ENCODE assay signal across 8 cellular contexts in genomic region chr2:218395826-218396687, GRCh38. TPM values are rescaled to one million over a fixed set of nuclear protein-coding genes. Genes with fewer than 3 reads are reported as not detected.
DNase-seq lines count a peak whose midpoint lies in the region; ATAC-seq lines count a peak whose summit lies in the region.

No MANE protein-coding gene starts in this region.

- peaks cover 49% of the 10 kb centered on the region for H3K4me1 Mint-ChIP-seq in activated T-cell treated with anti-CD3 and anti-CD28 coated beads, Interleukin-2, amount 50 U/mL, for 24 hours (ENCODE audit: low read depth)

- H3K4me3 ChIP-seq in Jurkat, Clone E6-1 (ENCODE audit: low read length) = peak overlapping the region; percentile 72
- H3K4me3 ChIP-seq in esophagus (ENCODE audit: low read depth in 1 of 2, low read length in 2 of 2) (peak overlapping the region; percentile 57 to 88), mucosa of stomach (ENCODE audit: low read length) (peak overlapping the region; percentile 60)

- H3K4me1 ChIP-seq in esophagus (ENCODE audit: control insufficient read depth in 2 of 2, insufficient read depth in 2 of 2, low read length in 1 of 2) (peaks cover 0 to 9% of the 10 kb centered on the region in 2 donors), mucosa of stomach (ENCODE audit: control insufficient read depth, insufficient read depth, low read length) (peaks cover 44% of the 10 kb centered on the region)

- peak overlapping the region; percentile 93 for H3K27ac Mint-ChIP-seq in activated T-cell treated with anti-CD3 and anti-CD28 coated beads, Interleukin-2, amount 50 U/mL, for 24 hours

- 1% methylated on average over 56 to 57 of the region's 57 CpGs for whole genome bisulfite sequencing in esophagus, 2 donors

- H3K36me3 ChIP-seq in esophagus (ENCODE audit: control insufficient read depth in 2 of 2, insufficient read depth in 2 of 2, low read length in 1 of 2) (peaks cover 0 to 2% of the 10 kb centered on the region in 2 donors), mucosa of stomach (ENCODE audit: control insufficient read depth, insufficient read depth, low read length) (no peaks in the 10 kb centered on the region)

- H3K36me3 Mint-ChIP-seq in activated T-cell treated with anti-CD3 and anti-CD28 coated beads, Interleukin-2, amount 50 U/mL, for 24 hours (ENCODE audit: low read depth) = peaks cover 2% of the 10 kb centered on the region

- H3K9me3 ChIP-seq in esophagus (ENCODE audit: control insufficient read depth in 2 of 2, insufficient read depth in 1 of 2, low read depth in 1 of 2, low read length in 1 of 2) = no peaks in the 10 kb centered on the region
- no peaks in the 10 kb centered on the region for H3K9me3 ChIP-seq in mucosa of stomach (ENCODE audit: control insufficient read depth, low read length)

- H3K9me3 Mint-ChIP-seq in activated T-cell treated with anti-CD3 and anti-CD28 coated beads, Interleukin-2, amount 50 U/mL, for 24 hours = no peaks in the 10 kb centered on the region

- H3K27me3 Mint-ChIP-seq in activated T-cell treated with anti-CD3 and anti-CD28 coated beads, Interleukin-2, amount 50 U/mL, for 24 hours = peaks cover 16% of the 10 kb centered on the region

- ATAC-seq in GM21717 (IDR thresholded peaks at IDR 0.05; ENCODE audit: unreplicated experiment) = peak; percentile 38

- H3K27ac ChIP-seq in esophagus (ENCODE audit: low read depth in 2 of 2, low read length in 1 of 2) = peak overlapping the region; percentile 99 to 100

- H3K9ac ChIP-seq in mucosa of stomach (ENCODE audit: low read length) = peak overlapping the region; percentile 99

- peak overlapping the region; percentile 86 for H3K4me3 Mint-ChIP-seq in activated T-cell treated with anti-CD3 and anti-CD28 coated beads, Interleukin-2, amount 50 U/mL, for 24 hours

- H3K27me3 ChIP-seq in esophagus (ENCODE audit: control insufficient read depth in 1 of 2, insufficient read depth in 2 of 2, low read length in 2 of 2) = no peaks in the 10 kb centered on the region
- no peaks in the 10 kb centered on the region for H3K27me3 ChIP-seq in mucosa of stomach (ENCODE audit: control insufficient read depth, insufficient read depth, low read length)

- peak; percentile 95 for DNase-seq in DMS53 (lab: John Stamatoyannopoulos, UW)
- DNase-seq in Jurkat, Clone E6-1 (ENCODE audit: low read depth, low spot score) = peak; percentile 96
- DNase-seq in OCI-M2 (lab: John Stamatoyannopoulos, UW; ENCODE audit: unreplicated experiment) = peak; percentile 85
- peak; percentile 95 for DNase-seq in activated T-cell treated with anti-CD3 and anti-CD28 coated beads, Interleukin-2, amount 50 U/mL, for 24 hours
- peak; percentile 81 to 83 for DNase-seq in stimulated activated CD8-positive, alpha-beta memory T cell treated with anti-CD3 and anti-CD28 coated beads, Interleukin-7, amount 100 ng/mL, for 1 hour (ENCODE audit: low read depth in 2 of 2)

RNA-seq across cellular contexts. Expression of gene CTDSP1, which starts 3.6 kb away (rescaled TPM):
- polyA plus RNA-seq in Jurkat, Clone E6-1 (2012; ENCODE audit: insufficient read depth, insufficient read length) = 86.8 TPM
- polyA plus RNA-seq in esophagus = 10 to 100 TPM; 59.1 to 76.9 TPM

RNA-seq across cellular contexts. Expression of gene SLC11A1, which starts 14.0 kb away (rescaled TPM):
- polyA plus RNA-seq in Jurkat, Clone E6-1 (2012; ENCODE audit: insufficient read depth, insufficient read length) = 0.52 TPM
- polyA plus RNA-seq in esophagus = 1 to 10 TPM; 1.1 to 1.5 TPM

RNA-seq across cellular contexts. Expression of gene VIL1, which starts 22.9 kb away (rescaled TPM):
- not detected for polyA plus RNA-seq in Jurkat, Clone E6-1 (2012; ENCODE audit: insufficient read depth, insufficient read length)
- polyA plus RNA-seq in esophagus = under 1 TPM; 0.02 to 0.26 TPM

RNA-seq across cellular contexts. Expression of gene CATIP, which starts 39.4 kb away (rescaled TPM):
- not detected for polyA plus RNA-seq in Jurkat, Clone E6-1 (2012; ENCODE audit: insufficient read depth, insufficient read length)
- polyA plus RNA-seq in esophagus = not detected

Comparison
In these comparisons a context has a peak if more than half of its experiments do, and no peak if none do; other contexts are left out.
1. Peak in every context shown above with its lines: DNase-seq, ATAC-seq, H3K4me3 ChIP-seq and H3K27ac ChIP-seq.